Comparison of ENCODE assay signal across 8 cellular contexts in the genomic region with DNA sequence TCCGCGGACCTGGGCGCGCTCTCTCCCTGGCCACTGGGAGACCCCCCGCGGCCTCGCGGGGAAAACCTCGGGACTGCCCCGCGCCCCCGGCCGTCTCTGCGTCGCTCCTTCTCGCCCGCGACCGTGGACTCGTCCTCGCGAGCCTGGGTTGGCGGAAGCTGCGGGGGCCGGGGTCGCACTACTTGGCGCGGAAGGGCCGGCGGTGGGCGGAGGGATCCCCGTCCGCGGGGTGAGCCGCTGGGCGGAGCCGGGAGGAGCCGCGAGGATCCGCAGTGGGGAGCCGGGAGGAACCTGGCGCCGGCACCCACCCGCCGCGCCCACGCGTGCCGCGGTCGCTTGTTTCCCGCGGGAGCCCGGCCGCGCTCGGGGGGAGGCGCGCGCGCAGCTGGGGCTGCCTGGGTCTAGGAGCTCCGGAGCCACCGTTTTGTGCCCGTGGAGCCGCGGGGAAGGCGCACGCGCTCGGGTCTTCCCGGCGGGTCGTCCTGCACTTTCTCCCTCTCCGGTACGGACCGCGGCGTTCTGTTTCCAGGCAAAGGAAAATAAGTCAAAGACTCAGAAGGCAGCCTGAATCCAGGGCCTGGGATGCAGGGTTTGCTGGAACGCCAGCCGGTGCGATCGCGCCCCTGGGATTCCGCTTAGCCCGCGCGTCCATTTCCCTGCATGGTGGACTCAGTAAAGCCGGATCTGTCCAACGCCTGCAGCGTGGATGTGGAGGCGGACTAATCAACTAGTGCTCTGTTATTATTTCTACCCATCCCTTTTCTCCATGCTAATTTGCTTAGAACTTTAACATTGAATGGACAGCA. TPM values are rescaled to one million over a fixed set of nuclear protein-coding genes. Genes with fewer than 3 reads are reported as not detected.
A peak's percentile ranks its signal among the peaks of the same experiment; 100 is the strongest.
DNase-seq lines count a peak whose midpoint lies in the region; ATAC-seq and TF ChIP-seq lines count a peak whose summit lies in the region.

No MANE protein-coding gene starts in this region.

- peaks cover 4% of the 10 kb centered on the region for H3K27me3 Mint-ChIP-seq in CD4-positive, CD25-positive, alpha-beta regulatory T cell

- peak in 2 of 3 donors; percentile 64 to 76 for DNase-seq in CD4-positive, CD25-positive, alpha-beta regulatory T cell
- DNase-seq in NCI-H748 (lab: John Stamatoyannopoulos, UW; ENCODE audit: unreplicated experiment), result peak; percentile 88
- peak; percentile 67 for DNase-seq in activated CD8-positive, alpha-beta memory T cell treated with anti-CD3 and anti-CD28 coated beads, Interleukin-2, amount 50 U/mL, for 4 hours
- DNase-seq in epithelial cell of proximal tubule (ENCODE audit: low read depth), result peak; percentile 25
- peak; percentile 22 to 43 for DNase-seq in stimulated activated CD8-positive, alpha-beta memory T cell treated with anti-CD3 and anti-CD28 coated beads, Interleukin-4, amount 100 ng/mL, for 4 hours (ENCODE audit: low read depth in 2 of 2, low spot score in 1 of 2)

- H3K4me1 ChIP-seq in CD4-positive, CD25-positive, alpha-beta regulatory T cell (ENCODE audit: control insufficient read depth, insufficient read depth, low read length, poor library complexity, severe bottlenecking), result peaks cover 12% of the 10 kb centered on the region
- no peaks in the 10 kb centered on the region for H3K4me1 ChIP-seq in mucosa of stomach (ENCODE audit: control insufficient read depth, insufficient read depth, low read length)

- peak overlapping the region; percentile 97 for H3K9ac ChIP-seq in mucosa of stomach (ENCODE audit: low read length)

- H3K36me3 Mint-ChIP-seq in CD4-positive, CD25-positive, alpha-beta regulatory T cell, result no peaks in the 10 kb centered on the region

- peak; percentile 0 to 1 for ATAC-seq in CD4-positive, CD25-positive, alpha-beta regulatory T cell (ENCODE audit: low read depth in 2 of 2)
- ATAC-seq in GM18909 (IDR thresholded peaks at IDR 0.05; ENCODE audit: poor library complexity, unreplicated experiment) (peak; percentile 45), HG03159 (IDR thresholded peaks at IDR 0.05; ENCODE audit: unreplicated experiment) (peak; percentile 39)

- H3K27ac Mint-ChIP-seq in CD4-positive, CD25-positive, alpha-beta regulatory T cell, result peak overlapping the region; percentile 86 to 93 (median 90)

- H3K9me3 Mint-ChIP-seq in CD4-positive, CD25-positive, alpha-beta regulatory T cell, result no peaks in the 10 kb centered on the region

- no peaks in the 10 kb centered on the region for H3K9me3 ChIP-seq in CD4-positive, CD25-positive, alpha-beta regulatory T cell (ENCODE audit: control insufficient read depth in 2 of 2, low read length in 2 of 2)
- H3K9me3 ChIP-seq in mucosa of stomach (ENCODE audit: control insufficient read depth, low read length), result no peaks in the 10 kb centered on the region

- H3K27me3 ChIP-seq in CD4-positive, CD25-positive, alpha-beta regulatory T cell (ENCODE audit: control insufficient read depth, insufficient read depth, low read length), result no peaks in the 10 kb centered on the region
- H3K27me3 ChIP-seq in mucosa of stomach (ENCODE audit: control insufficient read depth, insufficient read depth, low read length), result no peaks in the 10 kb centered on the region

- peak overlapping the region; percentile 98 for H3K27ac ChIP-seq in CD4-positive, CD25-positive, alpha-beta regulatory T cell (ENCODE audit: insufficient read depth, low read length, poor library complexity, severe bottlenecking)

- peak overlapping the region; percentile 82 for H3K4me3 ChIP-seq in CD4-positive, CD25-positive, alpha-beta regulatory T cell (ENCODE audit: low read depth, low read length)
- H3K4me3 ChIP-seq in epithelial cell of proximal tubule (ENCODE audit: low read depth, low read length) (peak overlapping the region; percentile 78), mucosa of stomach (ENCODE audit: low read length) (peak overlapping the region; percentile 65)

- peaks cover 0 to 18% (median 6%) of the 10 kb centered on the region in 4 donors for H3K4me1 Mint-ChIP-seq in CD4-positive, CD25-positive, alpha-beta regulatory T cell

- no peaks in the 10 kb centered on the region for H3K36me3 ChIP-seq in CD4-positive, CD25-positive, alpha-beta regulatory T cell (ENCODE audit: control insufficient read depth, insufficient read depth, low read length)
- no peaks in the 10 kb centered on the region for H3K36me3 ChIP-seq in mucosa of stomach (ENCODE audit: control insufficient read depth, insufficient read depth, low read length)

- no peak for TF ChIP-seq CTCF in epithelial cell of proximal tubule (conservative IDR thresholded peaks at IDR 0.05; ENCODE audit: low read depth, low read length)

- H3K4me3 Mint-ChIP-seq in CD4-positive, CD25-positive, alpha-beta regulatory T cell, result peak overlapping the region; percentile 92 to 99 (median 94)

RNA-seq across cellular contexts. Expression of a gene that starts 28.7 kb away (rescaled TPM):
- total RNA-seq in CD4-positive, CD25-positive, alpha-beta regulatory T cell, result 160 TPM
- polyA plus RNA-seq in CD4-positive, CD25-positive, alpha-beta regulatory T cell, result 10 to 100 TPM in 1 of 4 donors, 1 to 10 TPM in 3; 8.6 to 10.4 (median 9.3) TPM
- 11.9 and 18.0 TPM in 2 replicates for total RNA-seq in epithelial cell of proximal tubule

Comparison
In these comparisons a context has a peak if more than half of its experiments do, and no peak if none do; other contexts are left out.
1. Peak in every context shown above with its lines: DNase-seq, ATAC-seq, H3K4me3 ChIP-seq and H3K27ac ChIP-seq.
2. DNase-seq: peak in every context shown above with its lines; median percentile 88 in NCI-H748; 70 in CD4-positive, CD25-positive, alpha-beta regulatory T cell; 67 in activated CD8-positive, alpha-beta memory T cell treated with anti-CD3 and anti-CD28 coated beads, Interleukin-2, amount 50 U/mL, for 4 hours; 32 in stimulated activated CD8-positive, alpha-beta memory T cell treated with anti-CD3 and anti-CD28 coated beads, Interleukin-4, amount 100 ng/mL, for 4 hours; 25 in epithelial cell of proximal tubule.